In the genomic region with DNA sequence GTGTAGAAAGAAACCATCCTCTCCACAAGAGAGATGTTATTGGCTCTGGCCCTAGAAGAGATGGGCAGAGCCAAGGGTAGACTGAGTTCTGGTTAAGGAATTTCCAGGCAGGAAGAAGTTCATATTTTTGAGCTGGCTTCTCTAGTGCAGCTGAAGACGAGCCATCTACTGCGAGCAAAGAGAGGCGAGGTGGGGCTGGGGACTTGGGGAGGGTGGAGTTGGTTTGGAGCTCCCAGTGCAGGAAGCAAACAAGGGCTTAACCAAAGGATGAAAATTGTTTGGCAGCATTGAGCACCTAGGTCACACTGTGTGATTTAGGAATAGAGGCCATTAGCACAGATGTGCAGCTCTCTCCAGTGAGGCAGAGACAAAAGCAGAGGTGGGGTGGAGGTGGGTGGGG, we compare ENCODE assay signal across 12 cellular contexts.
DNase-seq lines count a peak whose midpoint lies in the region; ATAC-seq and TF ChIP-seq lines count a peak whose summit lies in the region.
"Had no signal": no experiment of that assay in that cellular context is flagged by ENCODE, and none has a peak within 500 bp of the region (broad histone marks: within the 10 kb centered on the region; RNA-seq: fewer than 3 reads in every experiment).

No MANE protein-coding gene starts in this region.

- H3F3A ChIP-seq in GM23248 (ENCODE audit: insufficient read depth) = peaks cover 21% of the 10 kb centered on the region

- no peaks in the 10 kb centered on the region for H3K9me3 ChIP-seq in GM23248 (ENCODE audit: low read depth)
- H3K9me3 ChIP-seq in lower lobe of right lung = no peaks in the 10 kb centered on the region
- H3K9me3 ChIP-seq in subcutaneous abdominal adipose tissue (ENCODE audit: control insufficient read depth in 5 of 5, low read length in 5 of 5) = no peaks in the 10 kb centered on the region
- H3K9me3 ChIP-seq in CD4-positive, alpha-beta T cell (ENCODE audit: control insufficient read depth, low read length) = no peaks in the 10 kb centered on the region

- no peak overlapping the region for H3K4me3 Mint-ChIP-seq in dendritic cell treated with granulocyte-macrophage colony-stimulating factor and Interleukin-4, amounts not matched to agents 40 ng/mL and 50 ng/mL, for 4 days
- no peak overlapping the region for H3K4me3 Mint-ChIP-seq in activated CD4-positive, alpha-beta memory T cell treated with anti-CD3 and anti-CD28 coated beads for 36 hours
- H3K4me3 Mint-ChIP-seq in CD4-positive, alpha-beta T cell = no peak overlapping the region
- H3K4me3 Mint-ChIP-seq: activated naive CD8-positive, alpha-beta T cell treated with anti-CD3 and anti-CD28 coated beads, Interleukin-2, amount 50 U/mL, for 24 hours; WTC11 had no signal

- H3K27ac Mint-ChIP-seq in dendritic cell treated with granulocyte-macrophage colony-stimulating factor and Interleukin-4, amounts not matched to agents 40 ng/mL and 50 ng/mL, for 4 days = peak overlapping the region; percentile 82
- no peak overlapping the region for H3K27ac Mint-ChIP-seq in activated CD4-positive, alpha-beta memory T cell treated with anti-CD3 and anti-CD28 coated beads for 36 hours
- H3K27ac Mint-ChIP-seq in CD4-positive, alpha-beta T cell = no peak overlapping the region
- H3K27ac Mint-ChIP-seq: activated naive CD8-positive, alpha-beta T cell treated with anti-CD3 and anti-CD28 coated beads, Interleukin-2, amount 50 U/mL, for 24 hours; WTC11 had no signal

- 20 to 36% methylated on average over 3 of the region's 3 CpGs for WGBS in GM23248 (ENCODE audit: low coverage in 1 of 2, low lambda C conversion rate in 2 of 2, missing lambda C conversion rate in 2 of 2), 2 experiments

- H3K9me2 ChIP-seq in GM23248 (ENCODE audit: insufficient read depth) = no peaks in the 10 kb centered on the region

- H3K4me3 ChIP-seq in GM23248 (no peak overlapping the region), lower lobe of right lung (no peak overlapping the region), subcutaneous abdominal adipose tissue (ENCODE audit: low read depth in 1 of 5, low read length in 5 of 5) (no peak overlapping the region)

- peak overlapping the region; percentile 0 for H3K4me2 ChIP-seq in GM23248 (ENCODE audit: unreplicated experiment)

- H3K4me1 Mint-ChIP-seq in dendritic cell treated with granulocyte-macrophage colony-stimulating factor and Interleukin-4, amounts not matched to agents 40 ng/mL and 50 ng/mL, for 4 days (ENCODE audit: low read depth) = peaks cover 71% of the 10 kb centered on the region
- H3K4me1 Mint-ChIP-seq in activated CD4-positive, alpha-beta memory T cell treated with anti-CD3 and anti-CD28 coated beads for 36 hours (ENCODE audit: low read depth) = no peaks in the 10 kb centered on the region
- H3K4me1 Mint-ChIP-seq in CD4-positive, alpha-beta T cell (ENCODE audit: low read depth) = peaks cover 31% of the 10 kb centered on the region

- no peaks in the 10 kb centered on the region for H3K36me3 Mint-ChIP-seq in dendritic cell treated with granulocyte-macrophage colony-stimulating factor and Interleukin-4, amounts not matched to agents 40 ng/mL and 50 ng/mL, for 4 days (ENCODE audit: low read depth)
- no peaks in the 10 kb centered on the region for H3K36me3 Mint-ChIP-seq in activated CD4-positive, alpha-beta memory T cell treated with anti-CD3 and anti-CD28 coated beads for 36 hours
- H3K36me3 Mint-ChIP-seq in CD4-positive, alpha-beta T cell (ENCODE audit: low read depth) = no peaks in the 10 kb centered on the region

- H3K27me3 Mint-ChIP-seq in dendritic cell treated with granulocyte-macrophage colony-stimulating factor and Interleukin-4, amounts not matched to agents 40 ng/mL and 50 ng/mL, for 4 days = no peaks in the 10 kb centered on the region
- H3K27me3 Mint-ChIP-seq in activated CD4-positive, alpha-beta memory T cell treated with anti-CD3 and anti-CD28 coated beads for 36 hours = no peaks in the 10 kb centered on the region
- H3K27me3 Mint-ChIP-seq in CD4-positive, alpha-beta T cell = no peaks in the 10 kb centered on the region
- H3K27me3 Mint-ChIP-seq: activated naive CD8-positive, alpha-beta T cell treated with anti-CD3 and anti-CD28 coated beads, Interleukin-2, amount 50 U/mL, for 24 hours had no signal

- H3K9me3 Mint-ChIP-seq in dendritic cell treated with granulocyte-macrophage colony-stimulating factor and Interleukin-4, amounts not matched to agents 40 ng/mL and 50 ng/mL, for 4 days = no peaks in the 10 kb centered on the region
- H3K9me3 Mint-ChIP-seq in activated CD4-positive, alpha-beta memory T cell treated with anti-CD3 and anti-CD28 coated beads for 36 hours = no peaks in the 10 kb centered on the region
- no peaks in the 10 kb centered on the region for H3K9me3 Mint-ChIP-seq in CD4-positive, alpha-beta T cell
- H3K9me3 Mint-ChIP-seq: activated naive CD8-positive, alpha-beta T cell treated with anti-CD3 and anti-CD28 coated beads, Interleukin-2, amount 50 U/mL, for 24 hours had no signal

- intact Hi-C loops in dendritic cell treated with granulocyte-macrophage colony-stimulating factor and Interleukin-4, amounts not matched to agents 40 ng/mL and 50 ng/mL, for 4 days (cut with micrococcal nuclease) = no loop called here
- intact Hi-C loops in lower lobe of right lung (cut with DNase I) = no loop called here
- intact Hi-C loops in activated CD4-positive, alpha-beta memory T cell treated with anti-CD3 and anti-CD28 coated beads for 36 hours (cut with micrococcal nuclease) = no loop called here
- intact Hi-C loops in CD4-positive, alpha-beta T cell (cut with DNase I, micrococcal nuclease) = no loop called here

- POLR2A ChIA-PET in activated CD4-positive, alpha-beta memory T cell treated with anti-CD3 and anti-CD28 coated beads for 36 hours (lab: Charles Lee) = no interaction called here
- POLR2A ChIA-PET in CD4-positive, alpha-beta T cell (lab: Charles Lee) = interaction anchor here (1.0 to 1.2 kb wide), 3 partner anchors 34 to 262 kb away, joined by 3 read pairs; no protein-coding TSS in a partner anchor

- CTCF ChIA-PET in activated CD4-positive, alpha-beta memory T cell treated with anti-CD3 and anti-CD28 coated beads for 36 hours (lab: Charles Lee) = no interaction called here
- CTCF ChIA-PET in CD4-positive, alpha-beta T cell (lab: Charles Lee) = interaction anchor here (0.9 kb wide), 1 partner anchor 31 kb away, joined by 3 read pairs; no protein-coding TSS in a partner anchor

- H3K9ac ChIP-seq in GM23248 (no peak overlapping the region), subcutaneous abdominal adipose tissue (ENCODE audit: low read length in 5 of 5) (no peak overlapping the region)

- in situ Hi-C loops in GM23248 (cut with MboI) = no loop called here

- no peaks in the 10 kb centered on the region for H3K79me2 ChIP-seq in GM23248 (ENCODE audit: insufficient read depth)

- ATAC-seq in lower lobe of right lung (no peak), GM21381 (IDR thresholded peaks at IDR 0.05; ENCODE audit: unreplicated experiment) (no peak)
- no peak for ATAC-seq in CD4-positive, alpha-beta T cell (ENCODE audit: poor library complexity)
- ATAC-seq: activated naive CD8-positive, alpha-beta T cell treated with anti-CD3 and anti-CD28 coated beads, Interleukin-2, amount 50 U/mL, for 24 hours; SK-N-SH treated with all-trans-retinoic acid at 6 μM for 48 hours; WTC11 had no signal

- H3K27ac ChIP-seq in GM23248 = peak overlapping the region; percentile 24
- H3K27ac ChIP-seq in lower lobe of right lung = peak overlapping the region; percentile 46
- peak overlapping the region; percentile 34 for H3K27ac ChIP-seq in subcutaneous abdominal adipose tissue (ENCODE audit: low read depth, low read length)
- H3K27ac ChIP-seq in CD4-positive, alpha-beta T cell (ENCODE audit: low read depth, low read length) = no peak overlapping the region

- H4K20me1 ChIP-seq in GM23248 (ENCODE audit: insufficient read depth) = no peaks in the 10 kb centered on the region

- TF ChIP-seq CTCF in lower lobe of right lung (IDR thresholded peaks at IDR 0.05) = no peak
- no peak for TF ChIP-seq CTCF in CD4-positive, alpha-beta T cell (IDR thresholded peaks at IDR 0.05)

- DNase-seq in GM23248 (no peak), lower lobe of right lung (no peak)
- no peak for DNase-seq in activated CD4-positive, alpha-beta memory T cell treated with anti-CD3 and anti-CD28 coated beads for 36 hours
- DNase-seq in activated effector memory CD4-positive, alpha-beta T cell treated with Interleukin-2 at 50 U/mL for 16 hours = no peak
- no peak for DNase-seq in CD4-positive, alpha-beta T cell
- DNase-seq: activated naive CD8-positive, alpha-beta T cell treated with anti-CD3 and anti-CD28 coated beads, Interleukin-2, amount 50 U/mL, for 24 hours; NCI-H2081 treated with DMSO at 0.1 percent for 48 hours had no signal

- H3K27me3 ChIP-seq in GM23248 (replicated peaks; ENCODE audit: insufficient read depth) = no peaks in the 10 kb centered on the region
- H3K27me3 ChIP-seq in lower lobe of right lung (ENCODE audit: low read depth) = no peaks in the 10 kb centered on the region
- H3K27me3 ChIP-seq in subcutaneous abdominal adipose tissue (ENCODE audit: control insufficient read depth in 5 of 5, insufficient read depth in 4 of 5, low read length in 5 of 5) = no peaks in the 10 kb centered on the region
- no peaks in the 10 kb centered on the region for H3K27me3 ChIP-seq in CD4-positive, alpha-beta T cell (ENCODE audit: control insufficient read depth, insufficient read depth, low read length)

- H3K36me3 ChIP-seq in GM23248 (ENCODE audit: low read depth) = no peaks in the 10 kb centered on the region
- no peaks in the 10 kb centered on the region for H3K36me3 ChIP-seq in lower lobe of right lung
- no peaks in the 10 kb centered on the region for H3K36me3 ChIP-seq in subcutaneous abdominal adipose tissue (ENCODE audit: control insufficient read depth in 5 of 5, insufficient read depth in 5 of 5, low read length in 5 of 5)

- H2AFZ ChIP-seq in GM23248 = no peak overlapping the region

- H3K4me1 ChIP-seq in GM23248 (ENCODE audit: insufficient read depth) = peaks cover 51% of the 10 kb centered on the region
- H3K4me1 ChIP-seq in lower lobe of right lung = peaks cover 56% of the 10 kb centered on the region
- H3K4me1 ChIP-seq in subcutaneous abdominal adipose tissue (ENCODE audit: control insufficient read depth in 5 of 5, insufficient read depth in 5 of 5, low read length in 5 of 5) = peaks cover 9 to 66% (median 44%) of the 10 kb centered on the region in 5 donors
